ENCODE assay signal across 8 cellular contexts in the genomic region with DNA sequence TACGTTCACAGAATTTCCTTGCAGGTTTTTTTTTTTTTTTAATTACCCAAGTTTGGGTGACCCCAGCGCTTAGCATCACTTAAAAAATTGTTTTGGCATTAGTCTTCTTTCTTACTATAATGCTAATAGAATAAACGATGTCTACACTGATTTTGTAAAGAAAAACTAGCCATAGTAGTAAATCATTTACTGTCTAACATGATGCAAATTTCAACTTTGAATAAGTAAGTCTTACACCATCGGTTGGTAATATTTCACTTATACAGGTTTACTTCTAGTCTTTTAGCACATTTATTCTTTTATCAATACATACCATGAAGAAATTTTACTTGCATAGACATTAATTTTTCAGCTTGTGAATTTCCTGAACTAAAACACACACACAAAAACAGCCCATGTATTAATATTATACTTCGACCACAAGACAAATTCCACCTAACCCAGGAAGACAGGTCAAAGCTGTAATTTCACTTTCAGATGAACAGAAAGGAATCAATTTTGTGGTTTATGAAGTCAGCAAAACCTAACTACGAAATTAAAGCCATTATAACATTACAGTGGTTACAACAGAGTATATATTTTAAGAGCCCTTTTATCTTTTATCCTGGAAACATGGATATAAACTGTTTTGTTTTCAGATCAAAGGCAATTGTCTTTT. TPM values are rescaled to one million over a fixed set of nuclear protein-coding genes. Genes with fewer than 3 reads are reported as not detected.
DNase-seq lines count a peak whose midpoint lies in the region; ATAC-seq and TF ChIP-seq lines count a peak whose summit lies in the region.

No MANE protein-coding gene starts in this region.

- H3K9me3 Mint-ChIP-seq in H9 = no peaks in the 10 kb centered on the region

- H4K91ac ChIP-seq in H9 (ENCODE audit: insufficient read length, low read depth, low read length) = no peak overlapping the region

- H3K56ac ChIP-seq in H9 (ENCODE audit: insufficient read length, low read depth, low read length) = no peak overlapping the region

- no peak overlapping the region for H2BK120ac ChIP-seq in H9 (ENCODE audit: low read depth, low read length, poor library complexity, severe bottlenecking)

- H3K4me1 ChIP-seq in H9 (ENCODE audit: insufficient read depth, low read length) = no peaks in the 10 kb centered on the region; the same call in 1 of the 2 replicates
- H3K4me1 ChIP-seq in SJSA1 (replicated peaks) = peaks cover 20% of the 10 kb centered on the region
- peaks cover 2 to 39% (median 18%) of the 10 kb centered on the region in 4 donors for H3K4me1 ChIP-seq in liver (ENCODE audit: control insufficient read depth in 4 of 4, insufficient read depth in 4 of 4, low read length in 3 of 4)

- H3K36me3 ChIP-seq in SJSA1 (peaks cover 7% of the 10 kb centered on the region; the same call in 1 of the 2 replicates), liver (ENCODE audit: control insufficient read depth in 4 of 4, insufficient read depth in 3 of 4, low read depth in 1 of 4, low read length in 3 of 4) (no peaks in the 10 kb centered on the region)

- no peak for TF ChIP-seq RAD21 in liver (IDR thresholded peaks at IDR 0.05)

- no peak overlapping the region for H2BK12ac ChIP-seq in H9 (ENCODE audit: insufficient read length, low read depth, low read length)

- peaks cover 38% of the 10 kb centered on the region; the same call in 1 of the 2 replicates for H3K79me2 ChIP-seq in H9 (ENCODE audit: insufficient read depth, low read length)

- H3K27me3 ChIP-seq in H9 (ENCODE audit: insufficient read depth, low read length) = no peaks in the 10 kb centered on the region
- H3K27me3 ChIP-seq in SJSA1 (replicated peaks) = no peaks in the 10 kb centered on the region
- H3K27me3 ChIP-seq in liver (ENCODE audit: control insufficient read depth in 4 of 4, insufficient read depth in 4 of 4, low read length in 3 of 4) = no peaks in the 10 kb centered on the region

- WGBS in H9 (ENCODE audit: extremely low coverage, insufficient read length, low lambda C conversion rate) = no CpG with 5 or more reads among the region's 6 CpGs
- 20% methylated on average over 6 of the region's 6 CpGs for WGBS in liver

- H3K27me3 Mint-ChIP-seq in H9 (ENCODE audit: low read depth) = no peaks in the 10 kb centered on the region

- H2BK5ac ChIP-seq in H9 (ENCODE audit: insufficient read length, low read length) = no peak overlapping the region

- H3K27ac Mint-ChIP-seq in H9 = no peak overlapping the region

- TF ChIP-seq CTCF in GM12865 (IDR thresholded peaks at IDR 0.05; ENCODE audit: insufficient read depth, low read depth, low read length, missing control alignments) (no peak), H9 (conservative IDR thresholded peaks at IDR 0.05) (no peak), liver (IDR thresholded peaks at IDR 0.05; ENCODE audit: low read depth, low read length, missing input control) (no peak)

- no peak overlapping the region for H3K23ac ChIP-seq in H9 (ENCODE audit: insufficient read length, low read depth, low read length)

- H3K4me1 Mint-ChIP-seq in H9 = peaks cover 33 to 45% of the 10 kb centered on the region in 2 experiments

- no peak overlapping the region for H3K14ac ChIP-seq in H9 (ENCODE audit: insufficient read depth, low read length)

- H3K36me3 Mint-ChIP-seq in H9 (ENCODE audit: insufficient read depth in 1 of 3, low read depth in 3 of 3) = no peaks in the 10 kb centered on the region; a peak in 2 of 7 replicates

- no peak overlapping the region for H3K18ac ChIP-seq in H9 (ENCODE audit: insufficient read length, low read depth, low read length)

- H3K9ac ChIP-seq in H9 (ENCODE audit: extremely low read depth, insufficient read length, low read length) (no peak overlapping the region), liver (ENCODE audit: low read depth in 1 of 2, low read length in 2 of 2) (peak overlapping the region; percentile 61 to 76)

- H4K8ac ChIP-seq in H9 (replicated peaks; ENCODE audit: insufficient read length, low read depth, low read length) = no peak overlapping the region

- H3K9me3 ChIP-seq in H9 (ENCODE audit: control insufficient read depth, low read depth, low read length) (no peaks in the 10 kb centered on the region), SJSA1 (replicated peaks) (no peaks in the 10 kb centered on the region), liver (ENCODE audit: control insufficient read depth in 4 of 4, low read length in 3 of 4) (no peaks in the 10 kb centered on the region)

- H3T11ph ChIP-seq in H9 (ENCODE audit: low read length) = no peak overlapping the region

- peak overlapping the region; percentile 93 to 96 for H3K4me3 Mint-ChIP-seq in H9

- H2AFZ ChIP-seq in H9 (ENCODE audit: low read length) = no peak overlapping the region

- no peak overlapping the region for H2BK20ac ChIP-seq in H9 (ENCODE audit: low read depth, low read length, poor library complexity, severe bottlenecking)

- H3K27ac ChIP-seq in H9 (ENCODE audit: insufficient read length, low read depth, low read length) (no peak overlapping the region), SJSA1 (no peak overlapping the region), liver (ENCODE audit: low read depth in 1 of 2, low read length in 2 of 2) (peak overlapping the region; percentile 44 to 71)

- no peak overlapping the region for H2BK15ac ChIP-seq in H9 (ENCODE audit: low read depth, low read length)

- H2AK5ac ChIP-seq in H9 (ENCODE audit: insufficient read length, low read length) = no peak overlapping the region

- peak overlapping the region; percentile 93 for H3K4me3 ChIP-seq in GM12865 (ENCODE audit: low read depth, low read length)
- peak overlapping the region; percentile 81 for H3K4me3 ChIP-seq in SJSA1
- peak overlapping the region; percentile 49 to 82 (median 65) for H3K4me3 ChIP-seq in liver (ENCODE audit: low read depth in 1 of 3, low read length in 3 of 3)

- no peak for ATAC-seq in GM21526 (IDR thresholded peaks at IDR 0.05; ENCODE audit: low FRiP score, unreplicated experiment)

- H3K4me2 ChIP-seq in H9 (ENCODE audit: insufficient read depth, insufficient read length, low read length) = peak overlapping the region; percentile 83

- no peaks in the 10 kb centered on the region for H3K79me1 ChIP-seq in H9 (ENCODE audit: insufficient read depth, low read depth, low read length, poor library complexity, severe bottlenecking)

- peak; percentile 55 for DNase-seq in GM12865 (ENCODE audit: low read depth)
- DNase-seq in H9 = no peak
- DNase-seq in SJSA1 (ENCODE audit: low read depth in 1 of 2, low spot score in 2 of 2) = no peak
- no peak for DNase-seq in mesenteric fat pad (ENCODE audit: low spot score)
- DNase-seq in COLO829 (ENCODE audit: low spot score) = no peak
- DNase-seq in superior temporal gyrus (ENCODE audit: extremely low spot score) = no peak

- H4K5ac ChIP-seq in H9 (ENCODE audit: insufficient read length, low read depth, low read length) = no peak overlapping the region

- H3K4ac ChIP-seq in H9 (ENCODE audit: low read depth, low read length) = no peak overlapping the region

- no peaks in the 10 kb centered on the region for H4K20me1 ChIP-seq in H9 (ENCODE audit: control insufficient read depth, insufficient read depth, insufficient read length)

- peaks cover 12% of the 10 kb centered on the region for H3K23me2 ChIP-seq in H9 (ENCODE audit: insufficient read length, low read depth, low read length, poor library complexity, severe bottlenecking)

TF ChIP-seq in liver, 16 proteins besides CTCF, POLR2A, EP300 and RAD21 (continues in another document):
- TF ChIP-seq TAF1 (conservative IDR thresholded peaks at IDR 0.05) (no peak), HNF4G (IDR thresholded peaks at IDR 0.05) (no peak), GABPA (IDR thresholded peaks at IDR 0.05 in 1 of 2, conservative IDR thresholded peaks at IDR 0.05 in 1 of 2) (no peak), YY1 (IDR thresholded peaks at IDR 0.05) (peak; percentile 23), FOXA2 (IDR thresholded peaks at IDR 0.05) (no peak), NR2F2 (IDR thresholded peaks at IDR 0.05) (no peak), FOXA1 (IDR thresholded peaks at IDR 0.05) (no peak), EGR1 (IDR thresholded peaks at IDR 0.05; ENCODE audit: low read depth in 2 of 2) (no peak), SP1 (IDR thresholded peaks at IDR 0.05) (peak; percentile 8), RXRA (IDR thresholded peaks at IDR 0.05) (peak in 1 of 2 donors; percentile 8)
- TF ChIP-seq, protein P1, sequence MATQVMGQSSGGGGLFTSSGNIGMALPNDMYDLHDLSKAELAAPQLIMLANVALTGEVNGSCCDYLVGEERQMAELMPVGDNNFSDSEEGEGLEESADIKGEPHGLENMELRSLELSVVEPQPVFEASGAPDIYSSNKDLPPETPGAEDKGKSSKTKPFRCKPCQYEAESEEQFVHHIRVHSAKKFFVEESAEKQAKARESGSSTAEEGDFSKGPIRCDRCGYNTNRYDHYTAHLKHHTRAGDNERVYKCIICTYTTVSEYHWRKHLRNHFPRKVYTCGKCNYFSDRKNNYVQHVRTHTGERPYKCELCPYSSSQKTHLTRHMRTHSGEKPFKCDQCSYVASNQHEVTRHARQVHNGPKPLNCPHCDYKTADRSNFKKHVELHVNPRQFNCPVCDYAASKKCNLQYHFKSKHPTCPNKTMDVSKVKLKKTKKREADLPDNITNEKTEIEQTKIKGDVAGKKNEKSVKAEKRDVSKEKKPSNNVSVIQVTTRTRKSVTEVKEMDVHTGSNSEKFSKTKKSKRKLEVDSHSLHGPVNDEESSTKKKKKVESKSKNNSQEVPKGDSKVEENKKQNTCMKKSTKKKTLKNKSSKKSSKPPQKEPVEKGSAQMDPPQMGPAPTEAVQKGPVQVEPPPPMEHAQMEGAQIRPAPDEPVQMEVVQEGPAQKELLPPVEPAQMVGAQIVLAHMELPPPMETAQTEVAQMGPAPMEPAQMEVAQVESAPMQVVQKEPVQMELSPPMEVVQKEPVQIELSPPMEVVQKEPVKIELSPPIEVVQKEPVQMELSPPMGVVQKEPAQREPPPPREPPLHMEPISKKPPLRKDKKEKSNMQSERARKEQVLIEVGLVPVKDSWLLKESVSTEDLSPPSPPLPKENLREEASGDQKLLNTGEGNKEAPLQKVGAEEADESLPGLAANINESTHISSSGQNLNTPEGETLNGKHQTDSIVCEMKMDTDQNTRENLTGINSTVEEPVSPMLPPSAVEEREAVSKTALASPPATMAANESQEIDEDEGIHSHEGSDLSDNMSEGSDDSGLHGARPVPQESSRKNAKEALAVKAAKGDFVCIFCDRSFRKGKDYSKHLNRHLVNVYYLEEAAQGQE (IDR thresholded peaks at IDR 0.05) = no peak
- TF ChIP-seq, protein P2, sequence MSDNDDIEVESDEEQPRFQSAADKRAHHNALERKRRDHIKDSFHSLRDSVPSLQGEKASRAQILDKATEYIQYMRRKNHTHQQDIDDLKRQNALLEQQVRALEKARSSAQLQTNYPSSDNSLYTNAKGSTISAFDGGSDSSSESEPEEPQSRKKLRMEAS (IDR thresholded peaks at IDR 0.05) = no peak
- TF ChIP-seq, protein P3, sequence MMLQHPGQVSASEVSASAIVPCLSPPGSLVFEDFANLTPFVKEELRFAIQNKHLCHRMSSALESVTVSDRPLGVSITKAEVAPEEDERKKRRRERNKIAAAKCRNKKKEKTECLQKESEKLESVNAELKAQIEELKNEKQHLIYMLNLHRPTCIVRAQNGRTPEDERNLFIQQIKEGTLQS (IDR thresholded peaks at IDR 0.05) = peak; percentile 27

RNA-seq across cellular contexts. Expression of a gene that starts 1.9 kb away (rescaled TPM):
- total RNA-seq in H9 (2021) (86.9 and 89.2 TPM in 2 replicates), liver (10 to 100 TPM; 26.0 to 57.6 TPM), mesenteric fat pad (54.3 TPM)
- 98.6 and 134 TPM in 2 replicates for total RNA-seq in SJSA1 (2014; rRNA removed; shearing (Covaris generic))
- polyA plus RNA-seq in liver = 10 to 100 TPM; 12.5 to 17.9 TPM

Comparison
In these comparisons a context has a peak if more than half of its experiments do, and no peak if none do; other contexts are left out.
1. H3K27ac ChIP-seq: peak in liver (2 of 2); none in H9 (single experiment) and SJSA1 (single experiment).
2. Peak in every context shown above with its lines, with median percentiles within 50 percentile points of each other: H3K4me3 ChIP-seq.